ENCODE assay signal across 9 cellular contexts in genomic region chr10:121356187-121356586, GRCh38.
"Had no signal": no experiment of that assay in that cellular context is flagged by ENCODE, and none has a peak within 500 bp of the region (broad histone marks: within the 10 kb centered on the region; RNA-seq: fewer than 3 reads in every experiment).

No MANE protein-coding gene starts in this region.

- H3K4me1 ChIP-seq: HAP-1 had no signal

- H3K9me3 ChIP-seq: HAP-1 had no signal

- H3K4me3 ChIP-seq: GM23248, HAP-1, K562 had no signal

- ATAC-seq: HCT116, HepG2, K562 had no signal

- H3K36me3 ChIP-seq: HAP-1 had no signal

- DNase-seq: GM23248, GOT3, H7, KG1 had no signal

- H3K27ac ChIP-seq: GM23248, HL-60 had no signal
